Comparison of ENCODE assay signal across 10 cellular contexts in genomic region chr18:25231327-25231691, GRCh38.
DNase-seq lines count a peak whose midpoint lies in the region; ATAC-seq, FAIRE-seq and TF ChIP-seq lines count a peak whose summit lies in the region.
"Had no signal": no experiment of that assay in that cellular context is flagged by ENCODE, and none has a peak within 500 bp of the region (broad histone marks: within the 10 kb centered on the region; RNA-seq: fewer than 3 reads in every experiment).

No MANE protein-coding gene starts in this region.

- H3K36me3 Mint-ChIP-seq in HFFc6 (ENCODE audit: low read depth): no peaks in the 10 kb centered on the region
- H3K36me3 Mint-ChIP-seq: activated CD8-positive, alpha-beta memory T cell treated with anti-CD3 and anti-CD28 coated beads, Interleukin-2, amount 10 ng/mL, durations not matched to agents 7 days and 5 days had no signal

- BruUV-seq in GM12878 (replicated peaks; lab: Mats Ljungman, UMichigan): no TSS peak

- H3K27ac ChIP-seq in GM12878 (ENCODE audit: control insufficient read depth, insufficient read depth) (no peak overlapping the region), spleen (peak overlapping the region; percentile 39 to 82 (median 70))

- TF ChIP-seq CTCF in HFFc6 (IDR thresholded peaks at IDR 0.05) (no peak), GM12878 (IDR thresholded peaks at IDR 0.05 in 2 of 3, conservative IDR thresholded peaks at IDR 0.05 in 1 of 3; ENCODE audit: control insufficient read depth in 2 of 3, extremely low read depth in 1 of 3, insufficient read depth in 1 of 3, low read depth in 3 of 3, low read length in 3 of 3) (no peak), spleen (IDR thresholded peaks at IDR 0.05 in 8 of 11, conservative IDR thresholded peaks at IDR 0.05 in 3 of 11) (no peak)

- POLR2A ChIA-PET in GM12878 (lab: Charles Lee): no interaction called here

- H3K36me3 ChIP-seq in GM12878 (ENCODE audit: control insufficient read depth in 2 of 2, insufficient read depth in 2 of 2, low read length in 1 of 2) (no peaks in the 10 kb centered on the region), spleen (peaks cover 0 to 8% (median 2%) of the 10 kb centered on the region in 6 donors)

- 20% methylated on average over 5 of the region's 5 CpGs for WGBS in GM12878 (ENCODE audit: insufficient coverage, insufficient replicate concordance, low lambda C conversion rate, missing lambda C conversion rate)
- 36 to 58% (median 47%) methylated on average over 5 of the region's 5 CpGs for WGBS in spleen, 5 donors

- DNase-seq in HFFc6: no peak
- DNase-seq in GM12878 (ENCODE audit: low read depth, low spot score): no peak
- DNase-seq in left kidney (ENCODE audit: low read depth, low spot score): peak; percentile 45
- DNase-seq in spleen: no peak
- DNase-seq in ecto neural progenitor cell (ENCODE audit: low spot score): no peak
- no peak for DNase-seq in GM19239 (ENCODE audit: insufficient read length, low spot score)
- DNase-seq: activated CD8-positive, alpha-beta memory T cell treated with anti-CD3 and anti-CD28 coated beads, Interleukin-2, amount 10 ng/mL, durations not matched to agents 7 days and 5 days; Caco-2 had no signal

- 0 out of 2 replicates have a peak overlapping the region, but pooled peaks have one; percentile 43 for H3K4me2 ChIP-seq in GM12878 (ENCODE audit: control insufficient read depth, insufficient read depth)

- H3K4me1 ChIP-seq in GM12878 (ENCODE audit: control insufficient read depth, insufficient read depth, low read length) (no peaks in the 10 kb centered on the region), spleen (peaks cover 0 to 41% (median 10%) of the 10 kb centered on the region in 6 donors)
- H3K4me1 ChIP-seq: Caco-2 had no signal

- ATAC-seq in GM12878: no peak
- no peak for ATAC-seq in HG03196 (IDR thresholded peaks at IDR 0.05; ENCODE audit: unreplicated experiment)
- no peak for ATAC-seq in HG02973 (IDR thresholded peaks at IDR 0.05; ENCODE audit: unreplicated experiment)
- ATAC-seq: activated CD8-positive, alpha-beta memory T cell treated with anti-CD3 and anti-CD28 coated beads, Interleukin-2, amount 10 ng/mL, durations not matched to agents 7 days and 5 days had no signal

- in situ Hi-C loops in GM12878 (cut with MboI): no loop called here

- intact Hi-C loops in GM12878 (cut with micrococcal nuclease; ENCODE audit: unreplicated experiment): no loop called here
- intact Hi-C loops in spleen (cut with DNase I; ENCODE audit: low total_unique reads): no loop called here

- RAD21 ChIA-PET in GM12878 (lab: Charles Lee; ENCODE audit: unreplicated experiment): no interaction called here

- no peaks in the 10 kb centered on the region; the same call in 1 of the 2 replicates for H3K27me3 Mint-ChIP-seq in HFFc6 (ENCODE audit: insufficient read depth)
- H3K27me3 Mint-ChIP-seq: activated CD8-positive, alpha-beta memory T cell treated with anti-CD3 and anti-CD28 coated beads, Interleukin-2, amount 10 ng/mL, durations not matched to agents 7 days and 5 days had no signal

- SMC1A ChIA-PET in GM12878 (lab: Charles Lee; ENCODE audit: uncharacterized antibody, unreplicated experiment): no interaction called here

- H3K27me3 ChIP-seq in GM12878 (replicated peaks in 1 of 2; ENCODE audit: control insufficient read depth in 2 of 2, insufficient read depth in 2 of 2, low read length in 1 of 2) (no peaks in the 10 kb centered on the region), spleen (replicated peaks in 1 of 7) (no peaks in the 10 kb centered on the region)

- H2AFZ ChIP-seq in GM12878 (ENCODE audit: control insufficient read depth, low read depth, low read length): peak overlapping the region; percentile 43

- no peaks in the 10 kb centered on the region for H3K9me3 ChIP-seq in GM12878 (replicated peaks; ENCODE audit: control insufficient read depth, insufficient read depth, low read length)
- no peaks in the 10 kb centered on the region for H3K9me3 ChIP-seq in spleen
- H3K9me3 ChIP-seq: Caco-2 had no signal

- TF ChIP-seq POLR2A in GM12878 (IDR thresholded peaks at IDR 0.05; ENCODE audit: low read depth, low read length) (no peak), spleen (IDR thresholded peaks at IDR 0.05) (no peak)

- 0 out of 2 replicates have a peak overlapping the region, but pooled peaks have one; percentile 10 for H3K9ac ChIP-seq in GM12878 (ENCODE audit: control insufficient read depth, insufficient read depth, low read length)

- H3K4me3 Mint-ChIP-seq in HFFc6: peak overlapping the region; percentile 58
- H3K4me3 Mint-ChIP-seq: activated CD8-positive, alpha-beta memory T cell treated with anti-CD3 and anti-CD28 coated beads, Interleukin-2, amount 10 ng/mL, durations not matched to agents 7 days and 5 days had no signal

- H3K9me3 Mint-ChIP-seq in HFFc6: no peaks in the 10 kb centered on the region

- H3K4me1 Mint-ChIP-seq in HFFc6 (ENCODE audit: low read depth): peaks cover 38% of the 10 kb centered on the region
- H3K4me1 Mint-ChIP-seq: activated CD8-positive, alpha-beta memory T cell treated with anti-CD3 and anti-CD28 coated beads, Interleukin-2, amount 10 ng/mL, durations not matched to agents 7 days and 5 days had no signal

- no peak for TF ChIP-seq EP300 in GM12878 (IDR thresholded peaks at IDR 0.05; ENCODE audit: borderline replicate concordance in 1 of 2, control insufficient read depth in 1 of 2, low read depth in 2 of 2, low read length in 2 of 2)

- H3K4me3 ChIP-seq in GM12878 (no peak overlapping the region), spleen (no peak overlapping the region)

- no peak for FAIRE-seq in GM12878 (lab: Jason Lieb, UNC)
- no peak for FAIRE-seq in GM19239 (lab: Jason Lieb, UNC)

- peak overlapping the region; percentile 75; the same call in 1 of the 2 replicates for H3K27ac Mint-ChIP-seq in HFFc6
- H3K27ac Mint-ChIP-seq: activated CD8-positive, alpha-beta memory T cell treated with anti-CD3 and anti-CD28 coated beads, Interleukin-2, amount 10 ng/mL, durations not matched to agents 7 days and 5 days had no signal

- CTCF ChIA-PET in GM12878 (lab: Yijun Ruan, JAX): no interaction called here

- H3K79me2 ChIP-seq in GM12878 (ENCODE audit: control insufficient read depth, insufficient read depth, low read length): no peaks in the 10 kb centered on the region

- H4K20me1 ChIP-seq in GM12878 (ENCODE audit: control insufficient read depth, insufficient read depth): no peaks in the 10 kb centered on the region

- no peak for TF ChIP-seq RAD21 in GM12878 (IDR thresholded peaks at IDR 0.05; ENCODE audit: insufficient read depth, low read depth, low read length)

TF ChIP-seq in GM12878, 131 proteins besides CTCF, POLR2A, EP300 and RAD21 (continues in another document):
- TF ChIP-seq RAD51 (IDR thresholded peaks at IDR 0.05) (no peak), ETV6 (conservative IDR thresholded peaks at IDR 0.05 in 1 of 2, IDR thresholded peaks at IDR 0.05 in 1 of 2; ENCODE audit: borderline replicate concordance in 1 of 2, low read depth in 1 of 2) (no peak), NKRF (conservative IDR thresholded peaks at IDR 0.05) (no peak), ZBTB11 (CRISPR knock-in tag; IDR thresholded peaks at IDR 0.05) (no peak), ATF7 (IDR thresholded peaks at IDR 0.05; ENCODE audit: low read depth) (no peak), PBX3 (IDR thresholded peaks at IDR 0.05; ENCODE audit: insufficient replicate concordance, low read depth, low read length) (no peak), IKZF2 (IDR thresholded peaks at IDR 0.05) (no peak)
